18 cellular contexts compared by ENCODE assay signal in genomic region chr12:98983647-98984046, GRCh38.
DNase-seq lines count a peak whose midpoint lies in the region; ATAC-seq and TF ChIP-seq lines count a peak whose summit lies in the region.
"Had no signal": no experiment of that assay in that cellular context is flagged by ENCODE, and none has a peak within 500 bp of the region (broad histone marks: within the 10 kb centered on the region; RNA-seq: fewer than 3 reads in every experiment).

No MANE protein-coding gene starts in this region.

- no peak overlapping the region for H3K4me3 ChIP-seq in OCI-LY3 (ENCODE audit: low read length)
- H3K4me3 ChIP-seq: BLaER1 had no signal

- H3K4me2 ChIP-seq in OCI-LY3 (ENCODE audit: low read length): peak overlapping the region; percentile 5
- H3K4me2 ChIP-seq: BLaER1 had no signal

- TF ChIP-seq CTCF in OCI-LY3 (IDR thresholded peaks at IDR 0.05; ENCODE audit: low read depth, low read length): no peak

- no peaks in the 10 kb centered on the region for H3K79me2 ChIP-seq in OCI-LY3 (ENCODE audit: low read length)

- no peak overlapping the region for H2AFZ ChIP-seq in OCI-LY3 (ENCODE audit: low read depth, low read length)

- peaks cover 21% of the 10 kb centered on the region for H3K4me1 ChIP-seq in OCI-LY3 (ENCODE audit: low read length)
- H3K4me1 ChIP-seq: BLaER1 had no signal

- peak overlapping the region; percentile 2; the same call in 1 of the 2 replicates for H3K27ac ChIP-seq in OCI-LY3 (ENCODE audit: low read length)
- H3K27ac ChIP-seq: BLaER1 had no signal

- DNase-seq in EH (ENCODE audit: low read depth): peak; percentile 6
- peak; percentile 30 for DNase-seq in fibroblast of peridontal ligament (ENCODE audit: extremely low read depth)
- no peak for DNase-seq in activated effector memory CD4-positive, alpha-beta T cell treated with Interleukin-2 at 50 U/mL for 16 hours
- DNase-seq in NCI-H1417 treated with DMSO at 0.1 percent for 48 hours (lab: John Stamatoyannopoulos, UW): no peak
- no peak for DNase-seq in activated CD8-positive, alpha-beta memory T cell treated with anti-CD3 and anti-CD28 coated beads for 24 hours
- DNase-seq: EL, H9, Kasumi-1, NCI-H146, NCI-H2107, NCI-H345, NCI-H526 treated with DMSO at 0.1 percent for 48 hours, PC-3, T-helper 2 cell had no signal

- no peaks in the 10 kb centered on the region for H3K36me3 ChIP-seq in OCI-LY3 (replicated peaks; ENCODE audit: low read depth, low read length)

- ATAC-seq in GM18520 (IDR thresholded peaks at IDR 0.05; ENCODE audit: unreplicated experiment) (peak; percentile 48), HG03520 (IDR thresholded peaks at IDR 0.05; ENCODE audit: unreplicated experiment) (no peak)
- ATAC-seq: PC-3 had no signal

- no peaks in the 10 kb centered on the region for H3K27me3 ChIP-seq in OCI-LY3 (ENCODE audit: low read depth, low read length)
- H3K27me3 ChIP-seq: BLaER1 had no signal

- peaks cover 7% of the 10 kb centered on the region for H3K9me3 ChIP-seq in OCI-LY3 (ENCODE audit: insufficient read depth, low read length)

- H4K20me1 ChIP-seq in OCI-LY3 (ENCODE audit: insufficient read depth, low read length): no peaks in the 10 kb centered on the region
- H4K20me1 ChIP-seq: BLaER1 had no signal

- H3K9ac ChIP-seq in OCI-LY3 (ENCODE audit: low read length): no peak overlapping the region
- H3K9ac ChIP-seq: BLaER1 had no signal

Comparison
In these comparisons a context has a peak if more than half of its experiments do, and no peak if none do; other contexts are left out.
1. DNase-seq: peak in EH (single experiment) and fibroblast of peridontal ligament (single experiment); none in activated effector memory CD4-positive, alpha-beta T cell treated with Interleukin-2 at 50 U/mL for 16 hours (single experiment), NCI-H1417 treated with DMSO at 0.1 percent for 48 hours (single experiment) and activated CD8-positive, alpha-beta memory T cell treated with anti-CD3 and anti-CD28 coated beads for 24 hours (single experiment).